Comparison of ENCODE assay signal across 24 cellular contexts in genomic region chr10:124492266-124492665, GRCh38. TPM values are rescaled to one million over a fixed set of nuclear protein-coding genes. Genes with fewer than 3 reads are reported as not detected.
A peak's percentile ranks its signal among the peaks of the same experiment; 100 is the strongest.
DNase-seq lines count a peak whose midpoint lies in the region; FAIRE-seq and TF ChIP-seq lines count a peak whose summit lies in the region.
"Had no signal": no experiment of that assay in that cellular context is flagged by ENCODE, and none has a peak within 500 bp of the region (broad histone marks: within the 10 kb centered on the region; RNA-seq: fewer than 3 reads in every experiment).

No MANE protein-coding gene starts in this region.

- no peak for FAIRE-seq in kidney (lab: Jason Lieb, UNC)
- FAIRE-seq: A204.1, D721Med, GM12878, GM12892, GM18507 had no signal

- no peak overlapping the region for H3K4me3 ChIP-seq in kidney (ENCODE audit: low read length in 2 of 2)
- H3K4me3 ChIP-seq: BLaER1, GM12878 had no signal

- intact Hi-C loops in kidney (cut with DNase I): no loop called here

- H3K9ac ChIP-seq in kidney (ENCODE audit: low read length in 2 of 2): no peak overlapping the region
- H3K9ac ChIP-seq: BLaER1 had no signal

- peaks cover 2 to 6% of the 10 kb centered on the region in 2 donors for H3K36me3 ChIP-seq in kidney (ENCODE audit: control insufficient read depth in 1 of 2, insufficient read depth in 2 of 2, low read length in 2 of 2)
- H3K36me3 ChIP-seq: BE2C, BLaER1 had no signal

- no peak for TF ChIP-seq CTCF in kidney (IDR thresholded peaks at IDR 0.05; ENCODE audit: borderline replicate concordance, extremely low read depth, insufficient read depth)

- no peak overlapping the region for H3K27ac ChIP-seq in kidney (ENCODE audit: low read depth in 2 of 2, low read length in 2 of 2)
- H3K27ac ChIP-seq: BLaER1 had no signal

- DNase-seq in ELF-1 (ENCODE audit: low read depth, low spot score) (peak; percentile 69), kidney (peak; percentile 14), GM03348 (ENCODE audit: low spot score) (no peak), GF-D8 (lab: John Stamatoyannopoulos, UW) (no peak)
- no peak for DNase-seq in activated CD8-positive, alpha-beta memory T cell treated with anti-CD3 and anti-CD28 coated beads, Interleukin-2, amount 50 U/mL, for 4 hours
- DNase-seq: 8988T; ACHN; BE2C; C1 segment of cervical spinal cord; Caco-2; Calu3; CD4-positive, alpha-beta memory T cell; CD4-positive, CD25-positive, alpha-beta regulatory T cell; DMS79 treated with DMSO at 0.1 percent for 48 hours; GDM1 had no signal

- no peaks in the 10 kb centered on the region for H3K4me1 ChIP-seq in kidney (ENCODE audit: control insufficient read depth in 1 of 2, insufficient read depth in 1 of 2, low read depth in 1 of 2, low read length in 2 of 2)
- H3K4me1 ChIP-seq: BE2C had no signal

- H3K9me3 ChIP-seq in kidney (ENCODE audit: control insufficient read depth in 1 of 2, low read length in 2 of 2): no peaks in the 10 kb centered on the region
- H3K9me3 ChIP-seq: BE2C, Caco-2 had no signal

RNA-seq across cellular contexts. Expression of gene LHPP, which starts 30.6 kb away (rescaled TPM):
- 16.6 TPM for total RNA-seq in kidney
- 52.5 TPM for polyA plus RNA-seq in kidney (ENCODE audit: insufficient read depth, low read depth, low replicate concordance)

RNA-seq across cellular contexts. Expression of gene NKX1-2, which starts 42.4 kb away (rescaled TPM):
- total RNA-seq in kidney: not detected
- polyA plus RNA-seq in kidney (ENCODE audit: insufficient read depth, low read depth, low replicate concordance): not detected
- total RNA-seq: A673; Calu3; CD4-positive, alpha-beta memory T cell; CD4-positive, CD25-positive, alpha-beta regulatory T cell; GM12878 had no signal
- polyA plus RNA-seq: AG04450; CD14-positive monocyte; CD4-positive, alpha-beta memory T cell; CD4-positive, CD25-positive, alpha-beta regulatory T cell; GM12878 had no signal

Comparison
In these comparisons a context has a peak if more than half of its experiments do, and no peak if none do; other contexts are left out.
1. DNase-seq: peak in ELF-1 (single experiment) and kidney (single experiment); none in GM03348 (single experiment), GF-D8 (single experiment) and activated CD8-positive, alpha-beta memory T cell treated with anti-CD3 and anti-CD28 coated beads, Interleukin-2, amount 50 U/mL, for 4 hours (single experiment).